Comparison of ENCODE assay signal across 9 cellular contexts in the genomic region with DNA sequence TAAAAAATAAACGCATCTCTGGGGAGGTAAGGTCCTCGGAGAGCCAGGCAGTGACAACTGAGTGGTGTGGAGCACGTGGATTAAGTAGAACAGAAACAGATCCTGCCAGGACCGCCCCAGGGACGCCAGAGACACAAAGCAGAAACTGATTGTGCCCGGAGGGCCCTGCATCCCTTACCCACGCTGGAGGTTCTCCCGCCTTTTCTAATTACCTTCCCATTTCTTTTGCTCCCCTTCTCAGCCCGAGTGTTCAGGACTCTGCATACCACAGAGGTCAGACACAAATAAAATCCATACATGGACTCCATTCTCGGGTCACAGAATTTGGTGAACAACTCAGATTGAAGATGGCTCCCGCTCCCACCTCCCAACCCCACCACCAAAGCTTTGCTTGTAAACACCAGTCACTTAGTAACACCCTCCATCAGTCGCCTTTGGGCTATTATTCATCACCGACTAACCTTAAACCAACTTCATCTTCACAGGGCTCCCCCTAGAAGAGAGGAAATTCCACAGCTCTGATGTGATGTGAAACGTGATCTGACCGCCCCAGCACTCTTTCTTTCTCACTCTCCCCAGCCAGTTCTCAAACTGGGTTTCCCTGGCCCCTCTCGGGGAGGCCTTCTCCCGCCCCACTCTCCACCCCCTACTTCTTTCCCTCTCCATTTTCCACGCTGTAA.
DNase-seq lines count a peak whose midpoint lies in the region; ATAC-seq and FAIRE-seq lines count a peak whose summit lies in the region.
"Had no signal": no experiment of that assay in that cellular context is flagged by ENCODE, and none has a peak within 500 bp of the region (broad histone marks: within the 10 kb centered on the region; RNA-seq: fewer than 3 reads in every experiment).

No MANE protein-coding gene starts in this region.

- no peak for FAIRE-seq in urothelium cell line (lab: Jason Lieb, UNC)

- H3K4me3 Mint-ChIP-seq in effector memory CD8-positive, alpha-beta T cell: peak overlapping the region; percentile 47 to 68

- H3K9me3 Mint-ChIP-seq in effector memory CD8-positive, alpha-beta T cell: no peaks in the 10 kb centered on the region

- H3K4me1 Mint-ChIP-seq in effector memory CD8-positive, alpha-beta T cell (ENCODE audit: low read depth in 2 of 2): peaks cover 33 to 37% of the 10 kb centered on the region in 2 donors

- peak; percentile 71 for ATAC-seq in effector memory CD8-positive, alpha-beta T cell (replicated peaks)
- ATAC-seq in GM19324 (IDR thresholded peaks at IDR 0.05; ENCODE audit: low FRiP score, unreplicated experiment): no peak

- H3K4me3 ChIP-seq in mucosa of stomach (ENCODE audit: low read length): no peak overlapping the region
- H3K4me3 ChIP-seq: BLaER1 had no signal

- DNase-seq in DMS53 (lab: John Stamatoyannopoulos, UW): peak; percentile 16
- DNase-seq in DMS53 treated with DMSO at 0.1 percent for 48 hours (lab: John Stamatoyannopoulos, UW; ENCODE audit: unreplicated experiment): no peak
- peak in 3 of 5 experiments; percentile 24 to 69 (median 46) for DNase-seq in T-helper 2 cell
- DNase-seq in effector memory CD8-positive, alpha-beta T cell: peak; percentile 33 to 39 (median 38)
- DNase-seq in urothelium cell line (ENCODE audit: low spot score): peak; percentile 89
- no peak for DNase-seq in NCI-H345 (lab: John Stamatoyannopoulos, UW)

- H3K27me3 Mint-ChIP-seq in effector memory CD8-positive, alpha-beta T cell: no peaks in the 10 kb centered on the region

- H3K27ac Mint-ChIP-seq in effector memory CD8-positive, alpha-beta T cell: peak overlapping the region; percentile 94 to 98

- no peaks in the 10 kb centered on the region for H3K27me3 ChIP-seq in mucosa of stomach (ENCODE audit: control insufficient read depth, insufficient read depth, low read length)
- H3K27me3 ChIP-seq: BLaER1 had no signal

- peaks cover 4% of the 10 kb centered on the region for H3K36me3 Mint-ChIP-seq in effector memory CD8-positive, alpha-beta T cell (ENCODE audit: insufficient read depth)

- peaks cover 42% of the 10 kb centered on the region for H3K4me1 ChIP-seq in mucosa of stomach (ENCODE audit: control insufficient read depth, insufficient read depth, low read length)
- H3K4me1 ChIP-seq: BLaER1 had no signal

- H3K9ac ChIP-seq in mucosa of stomach (ENCODE audit: low read length): peak overlapping the region; percentile 36
- H3K9ac ChIP-seq: BLaER1 had no signal

- H3K9me3 ChIP-seq in mucosa of stomach (ENCODE audit: control insufficient read depth, low read length): no peaks in the 10 kb centered on the region
- H3K9me3 ChIP-seq: BLaER1 had no signal

- no peaks in the 10 kb centered on the region for H3K36me3 ChIP-seq in mucosa of stomach (ENCODE audit: control insufficient read depth, insufficient read depth, low read length)
- H3K36me3 ChIP-seq: BLaER1 had no signal

Comparison
In these comparisons a context has a peak if more than half of its experiments do, and no peak if none do; other contexts are left out.
1. DNase-seq: peak in DMS53 (single experiment), T-helper 2 cell (3 of 5), effector memory CD8-positive, alpha-beta T cell (3 of 3) and urothelium cell line (single experiment); none in DMS53 treated with DMSO at 0.1 percent for 48 hours (single experiment) and NCI-H345 (single experiment).